14 cellular contexts compared by ENCODE assay signal in the genomic region with DNA sequence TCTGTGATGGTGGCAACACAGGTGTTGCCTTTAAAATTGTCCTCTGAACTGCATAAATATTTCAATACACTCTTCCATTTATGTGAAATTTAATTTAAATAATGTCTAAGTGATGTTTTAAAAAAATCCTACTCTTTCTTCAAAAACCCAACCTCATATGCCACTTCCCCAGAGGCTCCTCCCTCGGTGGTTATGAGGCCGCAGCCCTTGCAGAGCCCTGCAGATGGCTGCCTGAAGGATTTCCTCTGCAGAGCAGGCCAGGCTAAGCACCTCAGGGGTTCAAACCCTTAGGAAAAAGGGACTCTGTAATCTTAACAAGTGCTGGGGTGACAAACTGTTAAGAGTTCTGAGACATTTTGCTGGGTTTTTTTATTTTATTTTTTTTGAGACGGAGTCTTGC. TPM values are rescaled to one million over a fixed set of nuclear protein-coding genes. Genes with fewer than 3 reads are reported as not detected.
DNase-seq lines count a peak whose midpoint lies in the region; ATAC-seq lines count a peak whose summit lies in the region.
"Had no signal": no experiment of that assay in that cellular context is flagged by ENCODE, and none has a peak within 500 bp of the region (broad histone marks: within the 10 kb centered on the region; RNA-seq: fewer than 3 reads in every experiment).

No MANE protein-coding gene starts in this region.

- ATAC-seq in GM19395 (IDR thresholded peaks at IDR 0.05; ENCODE audit: unreplicated experiment) (no peak), GM18858 (IDR thresholded peaks at IDR 0.05; ENCODE audit: unreplicated experiment) (no peak), GM18870 (IDR thresholded peaks at IDR 0.05; ENCODE audit: unreplicated experiment) (no peak)
- ATAC-seq: SK-N-SH treated with all-trans-retinoic acid at 6 μM for 48 hours, upper lobe of right lung had no signal

- no peaks in the 10 kb centered on the region for H3K9me3 Mint-ChIP-seq in activated CD4-positive, alpha-beta memory T cell treated with anti-CD3 and anti-CD28 coated beads, Interleukin-2, amount 10 ng/mL, durations not matched to agents 7 days and 5 days
- H3K9me3 Mint-ChIP-seq: memory B cell had no signal

- H3K9me3 ChIP-seq in effector memory CD4-positive, alpha-beta T cell (ENCODE audit: control insufficient read depth, low read length) = no peaks in the 10 kb centered on the region
- H3K9me3 ChIP-seq: upper lobe of right lung had no signal

- no peaks in the 10 kb centered on the region for H3K27me3 Mint-ChIP-seq in activated CD4-positive, alpha-beta memory T cell treated with anti-CD3 and anti-CD28 coated beads, Interleukin-2, amount 10 ng/mL, durations not matched to agents 7 days and 5 days
- H3K27me3 Mint-ChIP-seq: memory B cell had no signal

- peaks cover 13% of the 10 kb centered on the region for H3K36me3 ChIP-seq in effector memory CD4-positive, alpha-beta T cell (ENCODE audit: control insufficient read depth, insufficient read depth, low read length)

- no peak overlapping the region for H3K4me3 ChIP-seq in effector memory CD4-positive, alpha-beta T cell (ENCODE audit: insufficient read depth, low read depth, low read length, poor library complexity, severe bottlenecking)
- H3K4me3 ChIP-seq: upper lobe of right lung had no signal

- no peak overlapping the region for H3K27ac ChIP-seq in effector memory CD4-positive, alpha-beta T cell (ENCODE audit: insufficient read depth, low read length, poor library complexity, severe bottlenecking)
- H3K27ac ChIP-seq: upper lobe of right lung had no signal

- H3K4me1 Mint-ChIP-seq in activated CD4-positive, alpha-beta memory T cell treated with anti-CD3 and anti-CD28 coated beads, Interleukin-2, amount 10 ng/mL, durations not matched to agents 7 days and 5 days = peaks cover 79% of the 10 kb centered on the region
- H3K4me1 Mint-ChIP-seq: memory B cell had no signal

- peak overlapping the region; percentile 75 for H3K27ac Mint-ChIP-seq in activated CD4-positive, alpha-beta memory T cell treated with anti-CD3 and anti-CD28 coated beads, Interleukin-2, amount 10 ng/mL, durations not matched to agents 7 days and 5 days
- H3K27ac Mint-ChIP-seq: memory B cell had no signal

- peaks cover 52% of the 10 kb centered on the region for H3K4me1 ChIP-seq in effector memory CD4-positive, alpha-beta T cell (ENCODE audit: control insufficient read depth, insufficient read depth, low read length, poor library complexity, severe bottlenecking)

- H3K4me3 Mint-ChIP-seq in activated CD4-positive, alpha-beta memory T cell treated with anti-CD3 and anti-CD28 coated beads, Interleukin-2, amount 10 ng/mL, durations not matched to agents 7 days and 5 days = peak overlapping the region; percentile 13
- H3K4me3 Mint-ChIP-seq: memory B cell had no signal

- POLR2A ChIA-PET in activated CD4-positive, alpha-beta memory T cell treated with anti-CD3 and anti-CD28 coated beads, Interleukin-2, amount 10 ng/mL, durations not matched to agents 7 days and 5 days (lab: Charles Lee) = interaction anchor here (1.0 kb wide), 1 partner anchor 25 kb away, joined by 3 read pairs; the partner anchor contains the start of genes MORC2 and TUG1

- H3K36me3 Mint-ChIP-seq in activated CD4-positive, alpha-beta memory T cell treated with anti-CD3 and anti-CD28 coated beads, Interleukin-2, amount 10 ng/mL, durations not matched to agents 7 days and 5 days (ENCODE audit: low read depth) = peaks cover 72% of the 10 kb centered on the region

- H3K27me3 ChIP-seq in effector memory CD4-positive, alpha-beta T cell (replicated peaks; ENCODE audit: control insufficient read depth, insufficient read depth, low read length, poor library complexity, severe bottlenecking) = no peaks in the 10 kb centered on the region
- H3K27me3 ChIP-seq: upper lobe of right lung had no signal

- CTCF ChIA-PET in activated CD4-positive, alpha-beta memory T cell treated with anti-CD3 and anti-CD28 coated beads, Interleukin-2, amount 10 ng/mL, durations not matched to agents 7 days and 5 days (lab: Charles Lee) = interaction anchor here (2.4 kb wide), 1 partner anchor 25 kb away, joined by 7 read pairs; the partner anchor contains the start of genes MORC2 and TUG1

- DNase-seq in stimulated activated CD4-positive, alpha-beta T cell treated with anti-CD3 and anti-CD28 coated beads, Interleukin-15, amount 100 ng/mL, for 24 hours = peak; percentile 24
- DNase-seq in stimulated activated CD4-positive, alpha-beta T cell treated with anti-CD3 and anti-CD28 coated beads, Interleukin-2, amount 100 ng/mL, for 48 hours = no peak
- peak; percentile 83 for DNase-seq in activated CD4-positive, alpha-beta memory T cell treated with anti-CD3 and anti-CD28 coated beads, Interleukin-2, amount 10 ng/mL, durations not matched to agents 7 days and 5 days
- DNase-seq in effector memory CD4-positive, alpha-beta T cell = peak; percentile 33 to 51 (median 50)
- DNase-seq in AG08396 (ENCODE audit: low spot score) = no peak
- DNase-seq: activated CD4-positive, CD25-positive, alpha-beta regulatory T cell treated with anti-CD3 and anti-CD28 coated beads, Interleukin-2, amount 50 U/mL, for 72 hours; foreskin fibroblast; occipital lobe; upper lobe of right lung had no signal

RNA-seq across cellular contexts. Expression of gene MORC2, which starts 25.2 kb away (rescaled TPM):
- total RNA-seq in activated CD4-positive, alpha-beta memory T cell treated with anti-CD3 and anti-CD28 coated beads, Interleukin-2, amount 10 ng/mL, durations not matched to agents 7 days and 5 days = 10 to 100 TPM; 39.7 to 40.2 TPM

RNA-seq across cellular contexts. Expression of gene TUG1, which starts 25.7 kb away (rescaled TPM):
- total RNA-seq in activated CD4-positive, alpha-beta memory T cell treated with anti-CD3 and anti-CD28 coated beads, Interleukin-2, amount 10 ng/mL, durations not matched to agents 7 days and 5 days = 10 to 100 TPM; 71.2 to 72.5 TPM

Comparison
In these comparisons a context has a peak if more than half of its experiments do, and no peak if none do; other contexts are left out.
1. DNase-seq: peak in stimulated activated CD4-positive, alpha-beta T cell treated with anti-CD3 and anti-CD28 coated beads, Interleukin-15, amount 100 ng/mL, for 24 hours (single experiment), activated CD4-positive, alpha-beta memory T cell treated with anti-CD3 and anti-CD28 coated beads, Interleukin-2, amount 10 ng/mL, durations not matched to agents 7 days and 5 days (single experiment) and effector memory CD4-positive, alpha-beta T cell (3 of 3); none in stimulated activated CD4-positive, alpha-beta T cell treated with anti-CD3 and anti-CD28 coated beads, Interleukin-2, amount 100 ng/mL, for 48 hours (0 of 2) and AG08396 (single experiment).